In the genomic region with DNA sequence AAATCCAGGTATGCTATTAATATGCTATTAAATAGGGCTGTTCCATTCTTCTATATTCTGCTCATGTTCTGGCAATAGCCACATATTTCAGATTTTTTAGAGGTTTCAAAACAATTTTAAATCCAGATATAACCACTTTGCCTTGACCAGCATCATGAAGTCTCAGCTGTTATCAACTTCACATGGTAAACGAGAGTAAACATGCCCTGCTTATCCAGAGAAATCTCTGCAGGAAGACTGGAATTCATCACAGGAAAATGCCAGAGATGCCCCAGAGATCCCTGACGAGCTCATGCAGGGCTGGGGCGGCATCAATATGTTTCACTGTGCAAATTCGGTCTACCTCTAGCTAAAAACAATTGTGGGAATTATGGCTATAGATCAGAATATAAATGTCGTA, we compare ENCODE assay signal across 29 cellular contexts.
"Had no signal": no experiment of that assay in that cellular context is flagged by ENCODE, and none has a peak within 500 bp of the region (broad histone marks: within the 10 kb centered on the region; RNA-seq: fewer than 3 reads in every experiment).

No MANE protein-coding gene starts in this region.

- H3K9me3 ChIP-seq: colonic mucosa had no signal

- DNase-seq: activated B cell treated with CpG ODN at 0.5 μM for 24 hours; activated CD4-positive, alpha-beta T cell treated with anti-CD3 and anti-CD28 coated beads for 48 hours; activated CD4-positive, alpha-beta T cell treated with anti-CD3 and anti-CD28 coated beads, Interleukin-2, amount 50 U/mL, for 1 hour; activated CD4-positive, alpha-beta T cell treated with anti-CD3 and anti-CD28 coated beads, Interleukin-2, amount 50 U/mL, for 48 hours; activated CD8-positive, alpha-beta memory T cell treated with anti-CD3 and anti-CD28 coated beads for 24 hours; activated CD8-positive, alpha-beta T cell treated with anti-CD3 and anti-CD28 coated beads for 36 hours; activated effector memory CD4-positive, alpha-beta T cell treated with Interleukin-2 at 50 U/mL for 16 hours; activated gamma-delta T cell treated with Interleukin-2 at 50 U/mL for 16 hours; activated naive CD4-positive, alpha-beta T cell treated with anti-CD3 and anti-CD28 coated beads, Interleukin-2, amount 50 U/mL, for 16 hours; activated naive CD4-positive, alpha-beta T cell treated with Interleukin-2 at 50 U/mL for 16 hours; activated T-cell treated with anti-CD3 and anti-CD28 coated beads, Interleukin-2, amount 50 U/mL, for 4 hours; amygdala; aorta; central memory CD4-positive, alpha-beta T cell; cerebellar nuclear complex; colonic mucosa; effector CD8-positive, alpha-beta T cell; esophagus squamous epithelium; foreskin fibroblast; head of caudate nucleus; T-helper 1 cell; T-helper 17 cell; T1000 had no signal

- H3K4me1 ChIP-seq: breast epithelium, colonic mucosa, esophagus squamous epithelium had no signal

- H3K27me3 ChIP-seq: breast epithelium, cardiac muscle cell, colonic mucosa, esophagus squamous epithelium had no signal

- ATAC-seq: activated CD4-positive, CD25-positive, alpha-beta regulatory T cell treated with anti-CD3 and anti-CD28 coated beads, Interleukin-2, amount 50 U/mL, for 24 hours; activated CD8-positive, alpha-beta T cell treated with anti-CD3 and anti-CD28 coated beads for 36 hours; activated T-cell treated with anti-CD3 and anti-CD28 coated beads, Interleukin-2, amount 50 U/mL, for 4 hours; activated T-helper 17 cell treated with anti-CD3 and anti-CD28 coated beads, Interleukin-2, amount 50 U/mL, for 72 hours; T-helper 17 cell had no signal

- H3K27ac ChIP-seq: breast epithelium, cardiac muscle cell, colonic mucosa, epithelial cell of prostate, esophagus squamous epithelium, WERI-Rb-1 had no signal

- H3K36me3 ChIP-seq: breast epithelium, cardiac muscle cell, colonic mucosa, esophagus squamous epithelium, WERI-Rb-1 had no signal

- H3K4me3 ChIP-seq: breast epithelium, cardiac muscle cell, colonic mucosa, esophagus squamous epithelium had no signal
